In the genomic region with DNA sequence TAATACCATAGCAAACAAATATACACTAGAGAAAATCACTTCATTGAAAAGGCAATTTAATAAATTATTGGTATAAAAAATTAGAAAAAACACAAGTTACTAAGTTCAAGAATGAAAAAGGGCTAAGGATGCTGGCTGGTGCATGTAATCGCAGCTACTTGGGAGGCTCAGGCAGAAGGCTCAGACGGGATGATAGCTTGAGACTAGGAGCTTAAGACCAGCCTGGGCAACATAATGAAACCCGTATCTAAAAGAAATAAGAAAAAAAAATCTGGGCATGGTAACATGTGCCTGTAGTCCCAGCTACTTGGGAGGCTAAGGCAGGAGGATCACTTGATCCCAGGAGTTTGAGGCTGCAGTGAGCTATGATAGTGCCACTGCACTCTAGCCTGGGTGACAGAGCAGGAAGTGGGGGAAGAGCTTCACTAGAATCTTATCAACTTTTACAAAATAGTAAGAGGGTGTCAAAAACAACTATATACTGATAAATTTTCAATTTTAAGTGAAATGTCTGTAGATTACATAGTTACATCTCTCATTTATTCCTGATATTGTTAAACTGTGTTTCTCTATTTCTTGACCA, we compare ENCODE assay signal across 2 cellular contexts.
TF ChIP-seq lines count a peak whose summit lies in the region.

No MANE protein-coding gene starts in this region.

TF ChIP-seq in SK-N-SH, 30 proteins besides CTCF, POLR2A, EP300 and RAD21:
- TF ChIP-seq MXI1 (IDR thresholded peaks at IDR 0.05; ENCODE audit: low read depth, low read length) (no peak), RFX5 (IDR thresholded peaks at IDR 0.05; ENCODE audit: low read length) (no peak), RXRA (IDR thresholded peaks at IDR 0.05; ENCODE audit: borderline replicate concordance, low read depth) (no peak), YY1 (IDR thresholded peaks at IDR 0.05; ENCODE audit: low read depth) (no peak), RCOR1 (IDR thresholded peaks at IDR 0.05; ENCODE audit: low read length) (no peak), CHD2 (IDR thresholded peaks at IDR 0.05; ENCODE audit: low read length, partially characterized antibody) (no peak), FOXJ3 (CRISPR knock-in tag; IDR thresholded peaks at IDR 0.05) (no peak)
- TF ChIP-seq, protein P1, sequence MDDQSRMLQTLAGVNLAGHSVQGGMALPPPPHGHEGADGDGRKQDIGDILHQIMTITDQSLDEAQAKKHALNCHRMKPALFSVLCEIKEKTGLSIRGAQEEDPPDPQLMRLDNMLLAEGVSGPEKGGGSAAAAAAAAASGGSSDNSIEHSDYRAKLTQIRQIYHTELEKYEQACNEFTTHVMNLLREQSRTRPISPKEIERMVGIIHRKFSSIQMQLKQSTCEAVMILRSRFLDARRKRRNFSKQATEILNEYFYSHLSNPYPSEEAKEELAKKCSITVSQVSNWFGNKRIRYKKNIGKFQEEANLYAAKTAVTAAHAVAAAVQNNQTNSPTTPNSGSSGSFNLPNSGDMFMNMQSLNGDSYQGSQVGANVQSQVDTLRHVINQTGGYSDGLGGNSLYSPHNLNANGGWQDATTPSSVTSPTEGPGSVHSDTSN (IDR thresholded peaks at IDR 0.05) = no peak
- TF ChIP-seq, protein P2, sequence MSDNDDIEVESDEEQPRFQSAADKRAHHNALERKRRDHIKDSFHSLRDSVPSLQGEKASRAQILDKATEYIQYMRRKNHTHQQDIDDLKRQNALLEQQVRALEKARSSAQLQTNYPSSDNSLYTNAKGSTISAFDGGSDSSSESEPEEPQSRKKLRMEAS (IDR thresholded peaks at IDR 0.05; ENCODE audit: low read depth) = no peak
TF ChIP-seq in SK-N-SH: peak in this region for 0.

TF ChIP-seq in SK-N-SH treated with all-trans-retinoic acid at 6 μM for 48 hours, 23 proteins besides CTCF, POLR2A, EP300 and RAD21:
- TF ChIP-seq ZFP3 (CRISPR knock-in tag; IDR thresholded peaks at IDR 0.05) = no peak
- TF ChIP-seq BACH2 (CRISPR knock-in tag; IDR thresholded peaks at IDR 0.05; ENCODE audit: borderline replicate concordance) = no peak
- TF ChIP-seq, protein P3, sequence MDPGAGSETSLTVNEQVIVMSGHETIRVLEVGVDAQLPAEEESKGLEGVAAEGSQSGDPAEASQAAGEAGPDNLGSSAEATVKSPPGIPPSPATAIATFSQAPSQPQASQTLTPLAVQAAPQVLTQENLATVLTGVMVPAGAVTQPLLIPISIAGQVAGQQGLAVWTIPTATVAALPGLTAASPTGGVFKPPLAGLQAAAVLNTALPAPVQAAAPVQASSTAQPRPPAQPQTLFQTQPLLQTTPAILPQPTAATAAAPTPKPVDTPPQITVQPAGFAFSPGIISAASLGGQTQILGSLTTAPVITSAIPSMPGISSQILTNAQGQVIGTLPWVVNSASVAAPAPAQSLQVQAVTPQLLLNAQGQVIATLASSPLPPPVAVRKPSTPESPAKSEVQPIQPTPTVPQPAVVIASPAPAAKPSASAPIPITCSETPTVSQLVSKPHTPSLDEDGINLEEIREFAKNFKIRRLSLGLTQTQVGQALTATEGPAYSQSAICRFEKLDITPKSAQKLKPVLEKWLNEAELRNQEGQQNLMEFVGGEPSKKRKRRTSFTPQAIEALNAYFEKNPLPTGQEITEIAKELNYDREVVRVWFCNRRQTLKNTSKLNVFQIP (CRISPR knock-in tag; IDR thresholded peaks at IDR 0.05; ENCODE audit: borderline replicate concordance, low read depth) = no peak
- TF ChIP-seq ZNF8 (CRISPR knock-in tag; IDR thresholded peaks at IDR 0.05) = no peak
- no peak for TF ChIP-seq PPARA (CRISPR knock-in tag; IDR thresholded peaks at IDR 0.05; ENCODE audit: borderline replicate concordance)
- no peak for TF ChIP-seq TCF4 (CRISPR knock-in tag; IDR thresholded peaks at IDR 0.05; ENCODE audit: borderline replicate concordance)
- no peak for TF ChIP-seq GLIS3 (CRISPR knock-in tag; IDR thresholded peaks at IDR 0.05)
- no peak for TF ChIP-seq ISL1 (CRISPR knock-in tag; IDR thresholded peaks at IDR 0.05)
- no peak for TF ChIP-seq TOX (CRISPR knock-in tag; IDR thresholded peaks at IDR 0.05; ENCODE audit: borderline replicate concordance)
- no peak for TF ChIP-seq ZFP30 (CRISPR knock-in tag; IDR thresholded peaks at IDR 0.05)
- no peak for TF ChIP-seq RARB (CRISPR knock-in tag; IDR thresholded peaks at IDR 0.05)
- no peak for TF ChIP-seq ARNTL (CRISPR knock-in tag; IDR thresholded peaks at IDR 0.05; ENCODE audit: borderline replicate concordance, low read depth)
- no peak for TF ChIP-seq ZC3H10 (CRISPR knock-in tag; IDR thresholded peaks at IDR 0.05)
- TF ChIP-seq, protein P4, sequence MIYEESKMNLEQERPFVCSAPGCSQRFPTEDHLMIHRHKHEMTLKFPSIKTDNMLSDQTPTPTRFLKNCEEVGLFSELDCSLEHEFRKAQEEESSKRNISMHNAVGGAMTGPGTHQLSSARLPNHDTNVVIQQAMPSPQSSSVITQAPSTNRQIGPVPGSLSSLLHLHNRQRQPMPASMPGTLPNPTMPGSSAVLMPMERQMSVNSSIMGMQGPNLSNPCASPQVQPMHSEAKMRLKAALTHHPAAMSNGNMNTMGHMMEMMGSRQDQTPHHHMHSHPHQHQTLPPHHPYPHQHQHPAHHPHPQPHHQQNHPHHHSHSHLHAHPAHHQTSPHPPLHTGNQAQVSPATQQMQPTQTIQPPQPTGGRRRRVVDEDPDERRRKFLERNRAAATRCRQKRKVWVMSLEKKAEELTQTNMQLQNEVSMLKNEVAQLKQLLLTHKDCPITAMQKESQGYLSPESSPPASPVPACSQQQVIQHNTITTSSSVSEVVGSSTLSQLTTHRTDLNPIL (CRISPR knock-in tag; IDR thresholded peaks at IDR 0.05; ENCODE audit: low read depth) = no peak
- TF ChIP-seq, protein P5, sequence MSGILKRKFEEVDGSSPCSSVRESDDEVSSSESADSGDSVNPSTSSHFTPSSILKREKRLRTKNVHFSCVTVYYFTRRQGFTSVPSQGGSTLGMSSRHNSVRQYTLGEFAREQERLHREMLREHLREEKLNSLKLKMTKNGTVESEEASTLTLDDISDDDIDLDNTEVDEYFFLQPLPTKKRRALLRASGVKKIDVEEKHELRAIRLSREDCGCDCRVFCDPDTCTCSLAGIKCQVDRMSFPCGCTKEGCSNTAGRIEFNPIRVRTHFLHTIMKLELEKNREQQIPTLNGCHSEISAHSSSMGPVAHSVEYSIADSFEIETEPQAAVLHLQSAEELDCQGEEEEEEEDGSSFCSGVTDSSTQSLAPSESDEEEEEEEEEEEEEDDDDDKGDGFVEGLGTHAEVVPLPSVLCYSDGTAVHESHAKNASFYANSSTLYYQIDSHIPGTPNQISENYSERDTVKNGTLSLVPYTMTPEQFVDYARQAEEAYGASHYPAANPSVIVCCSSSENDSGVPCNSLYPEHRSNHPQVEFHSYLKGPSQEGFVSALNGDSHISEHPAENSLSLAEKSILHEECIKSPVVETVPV (CRISPR knock-in tag; IDR thresholded peaks at IDR 0.05) = no peak
- TF ChIP-seq ZNF70 (CRISPR knock-in tag; IDR thresholded peaks at IDR 0.05) = no peak
- TF ChIP-seq ESRRG (CRISPR knock-in tag; IDR thresholded peaks at IDR 0.05) = no peak
- TF ChIP-seq SNAI2 (CRISPR knock-in tag; IDR thresholded peaks at IDR 0.05) = no peak
